In the genomic region with DNA sequence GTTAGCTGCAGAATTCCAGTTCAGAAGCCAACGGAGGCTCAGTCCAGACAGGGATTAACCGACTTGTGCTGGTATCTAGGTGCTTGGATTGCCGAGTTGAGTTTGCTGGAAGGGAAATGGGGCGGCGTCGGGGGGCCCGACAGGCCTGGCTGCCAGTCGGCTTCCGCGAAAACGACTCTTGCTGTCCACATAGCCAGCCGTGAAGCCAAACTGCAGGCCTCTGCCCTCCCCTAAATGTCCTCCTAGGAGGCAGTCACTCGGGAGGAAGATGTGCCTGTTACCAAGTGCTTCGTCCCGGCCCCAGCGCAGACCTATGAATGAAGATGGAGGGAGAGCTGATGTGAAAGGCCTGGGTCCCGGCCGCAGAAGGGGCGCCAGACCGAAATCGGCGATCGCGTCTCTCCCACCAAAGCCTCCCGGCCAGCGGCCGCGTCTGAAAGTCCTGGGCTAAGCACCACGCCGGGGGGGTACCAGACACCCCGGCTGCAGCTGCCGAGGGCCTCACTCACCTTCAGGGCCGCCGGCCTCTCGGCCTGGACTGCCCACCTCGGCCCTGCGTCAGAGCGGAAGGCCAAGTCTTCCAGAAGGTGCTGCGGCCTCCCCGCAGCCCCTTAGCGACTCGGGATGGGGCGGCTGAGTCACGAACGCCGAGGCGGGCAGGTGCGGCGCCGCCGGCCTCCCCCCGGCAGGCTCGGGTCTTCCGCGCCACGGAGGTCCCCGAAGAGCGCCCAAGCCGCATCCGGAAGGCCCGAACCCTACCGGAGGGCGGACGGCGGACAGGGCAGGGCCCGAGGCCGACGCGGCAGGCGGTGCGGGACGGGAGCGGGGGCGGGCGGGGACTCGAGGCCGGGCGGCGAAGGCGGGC, we compare ENCODE assay signal across 1 cellular context.
TF ChIP-seq lines count a peak whose summit lies in the region.

No MANE protein-coding gene starts in this region.

TF ChIP-seq in K562, 482 proteins besides CTCF, POLR2A, EP300 and RAD21 (continued from another document and continues in another):
- TF ChIP-seq, protein P1, sequence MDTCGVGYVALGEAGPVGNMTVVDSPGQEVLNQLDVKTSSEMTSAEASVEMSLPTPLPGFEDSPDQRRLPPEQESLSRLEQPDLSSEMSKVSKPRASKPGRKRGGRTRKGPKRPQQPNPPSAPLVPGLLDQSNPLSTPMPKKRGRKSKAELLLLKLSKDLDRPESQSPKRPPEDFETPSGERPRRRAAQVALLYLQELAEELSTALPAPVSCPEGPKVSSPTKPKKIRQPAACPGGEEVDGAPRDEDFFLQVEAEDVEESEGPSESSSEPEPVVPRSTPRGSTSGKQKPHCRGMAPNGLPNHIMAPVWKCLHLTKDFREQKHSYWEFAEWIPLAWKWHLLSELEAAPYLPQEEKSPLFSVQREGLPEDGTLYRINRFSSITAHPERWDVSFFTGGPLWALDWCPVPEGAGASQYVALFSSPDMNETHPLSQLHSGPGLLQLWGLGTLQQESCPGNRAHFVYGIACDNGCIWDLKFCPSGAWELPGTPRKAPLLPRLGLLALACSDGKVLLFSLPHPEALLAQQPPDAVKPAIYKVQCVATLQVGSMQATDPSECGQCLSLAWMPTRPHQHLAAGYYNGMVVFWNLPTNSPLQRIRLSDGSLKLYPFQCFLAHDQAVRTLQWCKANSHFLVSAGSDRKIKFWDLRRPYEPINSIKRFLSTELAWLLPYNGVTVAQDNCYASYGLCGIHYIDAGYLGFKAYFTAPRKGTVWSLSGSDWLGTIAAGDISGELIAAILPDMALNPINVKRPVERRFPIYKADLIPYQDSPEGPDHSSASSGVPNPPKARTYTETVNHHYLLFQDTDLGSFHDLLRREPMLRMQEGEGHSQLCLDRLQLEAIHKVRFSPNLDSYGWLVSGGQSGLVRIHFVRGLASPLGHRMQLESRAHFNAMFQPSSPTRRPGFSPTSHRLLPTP (IDR thresholded peaks at IDR 0.05; ENCODE audit: borderline replicate concordance, extremely low read depth, insufficient read length) = no peak
- no peak for TF ChIP-seq ZNF3 (CRISPR knock-in tag; IDR thresholded peaks at IDR 0.05)
- no peak for TF ChIP-seq WHSC1 (IDR thresholded peaks at IDR 0.05; ENCODE audit: low read length)
- TF ChIP-seq, protein P2, sequence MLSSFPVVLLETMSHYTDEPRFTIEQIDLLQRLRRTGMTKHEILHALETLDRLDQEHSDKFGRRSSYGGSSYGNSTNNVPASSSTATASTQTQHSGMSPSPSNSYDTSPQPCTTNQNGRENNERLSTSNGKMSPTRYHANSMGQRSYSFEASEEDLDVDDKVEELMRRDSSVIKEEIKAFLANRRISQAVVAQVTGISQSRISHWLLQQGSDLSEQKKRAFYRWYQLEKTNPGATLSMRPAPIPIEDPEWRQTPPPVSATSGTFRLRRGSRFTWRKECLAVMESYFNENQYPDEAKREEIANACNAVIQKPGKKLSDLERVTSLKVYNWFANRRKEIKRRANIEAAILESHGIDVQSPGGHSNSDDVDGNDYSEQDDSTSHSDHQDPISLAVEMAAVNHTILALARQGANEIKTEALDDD (IDR thresholded peaks at IDR 0.05) = 0 out of 2 replicates have a peak, but pooled peaks have one; percentile 38
- TF ChIP-seq, protein P3, sequence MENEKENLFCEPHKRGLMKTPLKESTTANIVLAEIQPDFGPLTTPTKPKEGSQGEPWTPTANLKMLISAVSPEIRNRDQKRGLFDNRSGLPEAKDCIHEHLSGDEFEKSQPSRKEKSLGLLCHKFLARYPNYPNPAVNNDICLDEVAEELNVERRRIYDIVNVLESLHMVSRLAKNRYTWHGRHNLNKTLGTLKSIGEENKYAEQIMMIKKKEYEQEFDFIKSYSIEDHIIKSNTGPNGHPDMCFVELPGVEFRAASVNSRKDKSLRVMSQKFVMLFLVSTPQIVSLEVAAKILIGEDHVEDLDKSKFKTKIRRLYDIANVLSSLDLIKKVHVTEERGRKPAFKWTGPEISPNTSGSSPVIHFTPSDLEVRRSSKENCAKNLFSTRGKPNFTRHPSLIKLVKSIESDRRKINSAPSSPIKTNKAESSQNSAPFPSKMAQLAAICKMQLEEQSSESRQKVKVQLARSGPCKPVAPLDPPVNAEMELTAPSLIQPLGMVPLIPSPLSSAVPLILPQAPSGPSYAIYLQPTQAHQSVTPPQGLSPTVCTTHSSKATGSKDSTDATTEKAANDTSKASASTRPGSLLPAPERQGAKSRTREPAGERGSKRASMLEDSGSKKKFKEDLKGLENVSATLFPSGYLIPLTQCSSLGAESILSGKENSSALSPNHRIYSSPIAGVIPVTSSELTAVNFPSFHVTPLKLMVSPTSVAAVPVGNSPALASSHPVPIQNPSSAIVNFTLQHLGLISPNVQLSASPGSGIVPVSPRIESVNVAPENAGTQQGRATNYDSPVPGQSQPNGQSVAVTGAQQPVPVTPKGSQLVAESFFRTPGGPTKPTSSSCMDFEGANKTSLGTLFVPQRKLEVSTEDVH (IDR thresholded peaks at IDR 0.05; ENCODE audit: low read depth, partially characterized antibody) = peak; percentile 40
- TF ChIP-seq ZNF785 (CRISPR knock-in tag; IDR thresholded peaks at IDR 0.05) = no peak
- peak; percentile 98 for TF ChIP-seq FUS (optimal IDR thresholded peaks at IDR 0.05; ENCODE audit: low read depth, low read length)
- no peak for TF ChIP-seq NR2C2 (CRISPR knock-in tag; IDR thresholded peaks at IDR 0.05)
- no peak for TF ChIP-seq NR2C2 (tag; IDR thresholded peaks at IDR 0.05)
- TF ChIP-seq, protein P4, sequence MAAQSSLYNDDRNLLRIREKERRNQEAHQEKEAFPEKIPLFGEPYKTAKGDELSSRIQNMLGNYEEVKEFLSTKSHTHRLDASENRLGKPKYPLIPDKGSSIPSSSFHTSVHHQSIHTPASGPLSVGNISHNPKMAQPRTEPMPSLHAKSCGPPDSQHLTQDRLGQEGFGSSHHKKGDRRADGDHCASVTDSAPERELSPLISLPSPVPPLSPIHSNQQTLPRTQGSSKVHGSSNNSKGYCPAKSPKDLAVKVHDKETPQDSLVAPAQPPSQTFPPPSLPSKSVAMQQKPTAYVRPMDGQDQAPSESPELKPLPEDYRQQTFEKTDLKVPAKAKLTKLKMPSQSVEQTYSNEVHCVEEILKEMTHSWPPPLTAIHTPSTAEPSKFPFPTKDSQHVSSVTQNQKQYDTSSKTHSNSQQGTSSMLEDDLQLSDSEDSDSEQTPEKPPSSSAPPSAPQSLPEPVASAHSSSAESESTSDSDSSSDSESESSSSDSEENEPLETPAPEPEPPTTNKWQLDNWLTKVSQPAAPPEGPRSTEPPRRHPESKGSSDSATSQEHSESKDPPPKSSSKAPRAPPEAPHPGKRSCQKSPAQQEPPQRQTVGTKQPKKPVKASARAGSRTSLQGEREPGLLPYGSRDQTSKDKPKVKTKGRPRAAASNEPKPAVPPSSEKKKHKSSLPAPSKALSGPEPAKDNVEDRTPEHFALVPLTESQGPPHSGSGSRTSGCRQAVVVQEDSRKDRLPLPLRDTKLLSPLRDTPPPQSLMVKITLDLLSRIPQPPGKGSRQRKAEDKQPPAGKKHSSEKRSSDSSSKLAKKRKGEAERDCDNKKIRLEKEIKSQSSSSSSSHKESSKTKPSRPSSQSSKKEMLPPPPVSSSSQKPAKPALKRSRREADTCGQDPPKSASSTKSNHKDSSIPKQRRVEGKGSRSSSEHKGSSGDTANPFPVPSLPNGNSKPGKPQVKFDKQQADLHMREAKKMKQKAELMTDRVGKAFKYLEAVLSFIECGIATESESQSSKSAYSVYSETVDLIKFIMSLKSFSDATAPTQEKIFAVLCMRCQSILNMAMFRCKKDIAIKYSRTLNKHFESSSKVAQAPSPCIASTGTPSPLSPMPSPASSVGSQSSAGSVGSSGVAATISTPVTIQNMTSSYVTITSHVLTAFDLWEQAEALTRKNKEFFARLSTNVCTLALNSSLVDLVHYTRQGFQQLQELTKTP (IDR thresholded peaks at IDR 0.05; ENCODE audit: low read depth in 1 of 2, partially characterized antibody in 2 of 2) = peak in 1 of 2 experiments; percentile 40
- no peak for TF ChIP-seq CREBBP (IDR thresholded peaks at IDR 0.05; ENCODE audit: low read depth, low read length)
- peak; percentile 91; the same call in 1 of the 2 replicates for TF ChIP-seq RBM15 (IDR thresholded peaks at IDR 0.05; ENCODE audit: insufficient read depth, low read length)
- TF ChIP-seq ZNF184 (CRISPR knock-in tag; IDR thresholded peaks at IDR 0.05) = no peak
- TF ChIP-seq, protein P5, sequence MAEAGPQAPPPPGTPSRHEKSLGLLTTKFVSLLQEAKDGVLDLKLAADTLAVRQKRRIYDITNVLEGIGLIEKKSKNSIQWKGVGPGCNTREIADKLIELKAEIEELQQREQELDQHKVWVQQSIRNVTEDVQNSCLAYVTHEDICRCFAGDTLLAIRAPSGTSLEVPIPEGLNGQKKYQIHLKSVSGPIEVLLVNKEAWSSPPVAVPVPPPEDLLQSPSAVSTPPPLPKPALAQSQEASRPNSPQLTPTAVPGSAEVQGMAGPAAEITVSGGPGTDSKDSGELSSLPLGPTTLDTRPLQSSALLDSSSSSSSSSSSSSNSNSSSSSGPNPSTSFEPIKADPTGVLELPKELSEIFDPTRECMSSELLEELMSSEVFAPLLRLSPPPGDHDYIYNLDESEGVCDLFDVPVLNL (CRISPR knock-in tag; IDR thresholded peaks at IDR 0.05; ENCODE audit: low read depth) = no peak
- TF ChIP-seq CHD2 (IDR thresholded peaks at IDR 0.05; ENCODE audit: low read depth, low read length) = 0 out of 2 replicates have a peak, but pooled peaks have one; percentile 13
- no peak; the same call in none of the 2 replicates for TF ChIP-seq GABPA (tag; conservative IDR thresholded peaks at IDR 0.05; ENCODE audit: low read depth)
- TF ChIP-seq, protein P6, sequence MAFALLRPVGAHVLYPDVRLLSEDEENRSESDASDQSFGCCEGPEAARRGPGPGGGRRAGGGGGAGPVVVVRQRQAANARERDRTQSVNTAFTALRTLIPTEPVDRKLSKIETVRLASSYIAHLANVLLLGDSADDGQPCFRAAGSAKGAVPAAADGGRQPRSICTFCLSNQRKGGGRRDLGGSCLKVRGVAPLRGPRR (CRISPR knock-in tag; IDR thresholded peaks at IDR 0.05) = no peak
- peak; percentile 28; the same call in 1 of the 2 replicates for TF ChIP-seq SMAD4 (CRISPR knock-in tag; conservative IDR thresholded peaks at IDR 0.05)
- TF ChIP-seq MCM5 (IDR thresholded peaks at IDR 0.05; ENCODE audit: low read depth) = no peak
- TF ChIP-seq TCF7L2 (IDR thresholded peaks at IDR 0.05; ENCODE audit: low read depth, low read length) = no peak
- no peak for TF ChIP-seq ZNF408 (CRISPR knock-in tag; IDR thresholded peaks at IDR 0.05; ENCODE audit: low read depth)
- TF ChIP-seq, protein P7, sequence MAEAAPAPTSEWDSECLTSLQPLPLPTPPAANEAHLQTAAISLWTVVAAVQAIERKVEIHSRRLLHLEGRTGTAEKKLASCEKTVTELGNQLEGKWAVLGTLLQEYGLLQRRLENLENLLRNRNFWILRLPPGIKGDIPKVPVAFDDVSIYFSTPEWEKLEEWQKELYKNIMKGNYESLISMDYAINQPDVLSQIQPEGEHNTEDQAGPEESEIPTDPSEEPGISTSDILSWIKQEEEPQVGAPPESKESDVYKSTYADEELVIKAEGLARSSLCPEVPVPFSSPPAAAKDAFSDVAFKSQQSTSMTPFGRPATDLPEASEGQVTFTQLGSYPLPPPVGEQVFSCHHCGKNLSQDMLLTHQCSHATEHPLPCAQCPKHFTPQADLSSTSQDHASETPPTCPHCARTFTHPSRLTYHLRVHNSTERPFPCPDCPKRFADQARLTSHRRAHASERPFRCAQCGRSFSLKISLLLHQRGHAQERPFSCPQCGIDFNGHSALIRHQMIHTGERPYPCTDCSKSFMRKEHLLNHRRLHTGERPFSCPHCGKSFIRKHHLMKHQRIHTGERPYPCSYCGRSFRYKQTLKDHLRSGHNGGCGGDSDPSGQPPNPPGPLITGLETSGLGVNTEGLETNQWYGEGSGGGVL (CRISPR knock-in tag; IDR thresholded peaks at IDR 0.05) = no peak
- peak; percentile 69 for TF ChIP-seq MTA3 (IDR thresholded peaks at IDR 0.05; ENCODE audit: borderline replicate concordance)
- peak; percentile 89 for TF ChIP-seq PCBP1 (IDR thresholded peaks at IDR 0.05; ENCODE audit: low read depth, low read length, poor library complexity, severe bottlenecking)
- peak; percentile 36 for TF ChIP-seq MYNN (IDR thresholded peaks at IDR 0.05)
- TF ChIP-seq MYNN (CRISPR knock-in tag; IDR thresholded peaks at IDR 0.05) = no peak
- no peak for TF ChIP-seq KDM1A (IDR thresholded peaks at IDR 0.05)
- TF ChIP-seq, protein P8, sequence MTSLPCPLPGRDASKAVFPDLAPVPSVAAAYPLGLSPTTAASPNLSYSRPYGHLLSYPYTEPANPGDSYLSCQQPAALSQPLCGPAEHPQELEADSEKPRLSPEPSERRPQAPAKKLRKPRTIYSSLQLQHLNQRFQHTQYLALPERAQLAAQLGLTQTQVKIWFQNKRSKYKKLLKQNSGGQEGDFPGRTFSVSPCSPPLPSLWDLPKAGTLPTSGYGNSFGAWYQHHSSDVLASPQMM (CRISPR knock-in tag; IDR thresholded peaks at IDR 0.05) = no peak
- TF ChIP-seq SAFB (IDR thresholded peaks at IDR 0.05; ENCODE audit: borderline replicate concordance, low read depth, low read length) = peak; percentile 41; the same call in 1 of the 2 replicates
- no peak for TF ChIP-seq ILK (tag; IDR thresholded peaks at IDR 0.05; ENCODE audit: borderline replicate concordance, low read depth)
- TF ChIP-seq, protein P9, sequence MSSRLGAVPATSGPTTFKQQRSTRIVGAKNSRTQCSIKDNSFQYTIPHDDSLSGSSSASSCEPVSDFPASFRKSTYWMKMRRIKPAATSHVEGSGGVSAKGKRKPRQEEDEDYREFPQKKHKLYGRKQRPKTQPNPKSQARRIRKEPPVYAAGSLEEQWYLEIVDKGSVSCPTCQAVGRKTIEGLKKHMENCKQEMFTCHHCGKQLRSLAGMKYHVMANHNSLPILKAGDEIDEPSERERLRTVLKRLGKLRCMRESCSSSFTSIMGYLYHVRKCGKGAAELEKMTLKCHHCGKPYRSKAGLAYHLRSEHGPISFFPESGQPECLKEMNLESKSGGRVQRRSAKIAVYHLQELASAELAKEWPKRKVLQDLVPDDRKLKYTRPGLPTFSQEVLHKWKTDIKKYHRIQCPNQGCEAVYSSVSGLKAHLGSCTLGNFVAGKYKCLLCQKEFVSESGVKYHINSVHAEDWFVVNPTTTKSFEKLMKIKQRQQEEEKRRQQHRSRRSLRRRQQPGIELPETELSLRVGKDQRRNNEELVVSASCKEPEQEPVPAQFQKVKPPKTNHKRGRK (tag; IDR thresholded peaks at IDR 0.05) = no peak
